ENCODE assay signal across 8 cellular contexts in the genomic region with DNA sequence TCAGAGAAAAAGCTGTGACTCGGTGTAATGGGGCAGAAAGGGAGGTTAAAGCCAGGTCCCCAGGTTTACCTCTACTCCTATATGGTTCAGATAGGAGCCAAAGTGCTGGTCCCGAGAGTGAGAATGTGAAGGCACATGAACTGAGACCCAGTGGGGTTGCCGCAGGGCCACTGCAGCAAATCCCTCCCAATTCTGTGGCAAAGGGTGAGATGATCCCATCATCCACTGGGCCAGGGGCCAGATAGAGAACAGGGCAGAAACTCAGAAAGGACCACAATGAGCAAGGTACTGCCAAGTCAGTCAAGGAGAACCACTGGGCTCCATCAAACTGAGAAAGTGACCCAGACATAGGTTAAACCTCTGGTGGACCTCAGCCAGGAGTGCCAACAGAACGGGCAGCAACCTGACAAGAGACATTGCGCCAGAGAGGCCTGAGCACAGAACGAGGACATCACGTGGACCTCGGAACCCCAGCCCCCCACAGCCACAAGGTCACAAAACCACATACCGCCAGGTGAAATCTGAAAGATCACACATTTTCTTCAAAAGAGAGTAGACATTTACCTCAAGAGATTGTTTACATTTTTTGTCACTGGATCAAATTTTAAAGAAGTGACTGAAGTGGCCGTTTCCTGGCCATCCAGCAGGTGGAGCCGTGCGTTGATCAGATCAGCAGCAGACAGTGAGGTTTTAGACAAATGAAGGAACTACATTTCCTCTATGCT. TPM values are rescaled to one million over a fixed set of nuclear protein-coding genes. Genes with fewer than 3 reads are reported as not detected.
DNase-seq lines count a peak whose midpoint lies in the region; ATAC-seq, FAIRE-seq and TF ChIP-seq lines count a peak whose summit lies in the region.

No MANE protein-coding gene starts in this region.

- H3K4me1 ChIP-seq in mammary epithelial cell (ENCODE audit: insufficient read depth, low read length) (no peaks in the 10 kb centered on the region), keratinocyte (ENCODE audit: control insufficient read depth, extremely low read depth, insufficient read depth, low read length) (no peaks in the 10 kb centered on the region)

- no peaks in the 10 kb centered on the region for H4K20me1 ChIP-seq in mammary epithelial cell (ENCODE audit: insufficient read depth, low read length)
- H4K20me1 ChIP-seq in keratinocyte (ENCODE audit: control insufficient read depth, extremely low read depth, insufficient read depth, low read length), result no peaks in the 10 kb centered on the region

- H3K36me3 ChIP-seq in mammary epithelial cell (ENCODE audit: insufficient read depth, low read length), result no peaks in the 10 kb centered on the region
- H3K36me3 ChIP-seq in keratinocyte (ENCODE audit: control insufficient read depth in 2 of 2, extremely low read depth in 1 of 2, insufficient read depth in 2 of 2, low read length in 2 of 2), result no peaks in the 10 kb centered on the region

- DNase-seq in GM12864 (ENCODE audit: low read depth), result peak; percentile 48
- peak; percentile 49 for DNase-seq in NCI-H2171 (lab: John Stamatoyannopoulos, UW)
- peak; percentile 39 for DNase-seq in mammary epithelial cell
- no peak for DNase-seq in keratinocyte (ENCODE audit: low read depth, low spot score)
- peak; percentile 74 to 76 for DNase-seq in stimulated activated CD4-positive, alpha-beta T cell treated with anti-CD3 and anti-CD28 coated beads, Interleukin-2, amount 100 ng/mL, for 24 hours

- H3K27ac ChIP-seq in VCaP, result no peak overlapping the region
- H3K27ac ChIP-seq in mammary epithelial cell (ENCODE audit: insufficient read depth, low read depth, low read length), result no peak overlapping the region
- no peak overlapping the region for H3K27ac ChIP-seq in keratinocyte (ENCODE audit: control insufficient read depth, insufficient read depth, low read length)

- H3K27me3 ChIP-seq in mammary epithelial cell (ENCODE audit: insufficient read depth, low read length) (no peaks in the 10 kb centered on the region), keratinocyte (ENCODE audit: control insufficient read depth, extremely low read depth, insufficient read depth, low read length) (no peaks in the 10 kb centered on the region)

- dilution Hi-C loops in mammary epithelial cell (cut with HindIII; ENCODE audit: low sequenced_read_pairs), result no loop called here
- dilution Hi-C loops in keratinocyte (cut with MboI; ENCODE audit: extremely low pct_ligation_motif_present, low sequenced_read_pairs), result no loop called here

- peak; percentile 74 for FAIRE-seq in keratinocyte (lab: Jason Lieb, UNC)

- ATAC-seq in HG02798 (IDR thresholded peaks at IDR 0.05; ENCODE audit: poor library complexity, unreplicated experiment) (peak; percentile 90), GM21717 (IDR thresholded peaks at IDR 0.05; ENCODE audit: unreplicated experiment) (no peak)

- no peak overlapping the region for H3K4me3 ChIP-seq in GM12864 (ENCODE audit: low read depth, low read length)
- no peak overlapping the region for H3K4me3 ChIP-seq in mammary epithelial cell (replicated peaks in 1 of 3; ENCODE audit: insufficient read depth in 1 of 3, low read depth in 2 of 3, low read length in 3 of 3)
- H3K4me3 ChIP-seq in keratinocyte (ENCODE audit: control insufficient read depth in 2 of 3, extremely low read depth in 1 of 3, insufficient read depth in 2 of 3, low read depth in 1 of 3, low read length in 3 of 3), result no peak overlapping the region

- 25% methylated on average over 12 of the region's 12 CpGs for WGBS in mammary epithelial cell (ENCODE audit: low coverage, missing lambda C conversion rate)

- no peaks in the 10 kb centered on the region for H3K9me3 ChIP-seq in mammary epithelial cell (replicated peaks; ENCODE audit: insufficient read depth, low read length)
- H3K9me3 ChIP-seq in keratinocyte (ENCODE audit: control insufficient read depth, low read depth, low read length), result no peaks in the 10 kb centered on the region

- no peaks in the 10 kb centered on the region for H3K9me1 ChIP-seq in keratinocyte (ENCODE audit: control insufficient read depth, extremely low read depth, insufficient read depth, low read length)

- no TSS peak for BruUV-seq in mammary epithelial cell (replicated peaks; lab: Mats Ljungman, UMichigan)

- peak overlapping the region; percentile 66 for H2AFZ ChIP-seq in mammary epithelial cell (ENCODE audit: low read depth, low read length)
- peak overlapping the region; percentile 28 for H2AFZ ChIP-seq in keratinocyte (ENCODE audit: control insufficient read depth, low read length)

- H3K79me2 ChIP-seq in mammary epithelial cell (ENCODE audit: insufficient read depth, low read length), result no peaks in the 10 kb centered on the region
- H3K79me2 ChIP-seq in keratinocyte (ENCODE audit: control insufficient read depth, insufficient read depth, low read length), result no peaks in the 10 kb centered on the region

- H3K9ac ChIP-seq in mammary epithelial cell (ENCODE audit: insufficient read depth, low read length) (no peak overlapping the region), keratinocyte (ENCODE audit: control insufficient read depth, extremely low read depth, insufficient read depth, low read length) (no peak overlapping the region)

- CTCF ChIA-PET in mammary epithelial cell (lab: Charles Lee; ENCODE audit: low non-redundant PET), result no interaction called here

- intact Hi-C loops in mammary epithelial cell (cut with micrococcal nuclease), result loop anchor here (1.0 to 10.0 kb wide), 4 partner anchors 32 to 451 kb away; a partner anchor contains a TSS

- in situ Hi-C loops in mammary epithelial cell (cut with MboI; ENCODE audit: low sequenced_read_pairs in 2 of 2), result no loop called here

- H3K4me2 ChIP-seq in mammary epithelial cell (ENCODE audit: insufficient read depth, low read depth, low read length), result no peak overlapping the region
- H3K4me2 ChIP-seq in keratinocyte (ENCODE audit: control insufficient read depth, extremely low read depth, insufficient read depth, low read depth, low read length), result no peak overlapping the region

- TF ChIP-seq CTCF in GM12864 (IDR thresholded peaks at IDR 0.05; ENCODE audit: low read depth, low read length, missing control alignments) (peak; percentile 82), VCaP (conservative IDR thresholded peaks at IDR 0.05) (peak; percentile 96), mammary epithelial cell (conservative IDR thresholded peaks at IDR 0.05 in 1 of 2, IDR thresholded peaks at IDR 0.05 in 1 of 2; ENCODE audit: extremely low read depth in 1 of 2, insufficient read depth in 1 of 2, low read depth in 1 of 2, low read length in 2 of 2) (peak; percentile 84 to 96), keratinocyte (optimal IDR thresholded peaks at IDR 0.05 in 1 of 3, IDR thresholded peaks at IDR 0.05 in 1 of 3, conservative IDR thresholded peaks at IDR 0.05 in 1 of 3; ENCODE audit: extremely low read depth in 1 of 3, insufficient read depth in 2 of 3, low read length in 3 of 3) (peak; percentile 78 to 85 (median 84))

RNA-seq across cellular contexts. Expression of a gene that starts 20.5 kb away (rescaled TPM):
- 10 to 100 TPM; 20.5 to 25.6 TPM for total RNA-seq in mammary epithelial cell
- polyA plus RNA-seq in mammary epithelial cell (4.2 TPM), keratinocyte (6.3 to 7.6 TPM (median 7.3 TPM) in 3 replicates)
- polyA minus RNA-seq in mammary epithelial cell (98.6 TPM), keratinocyte (8.8 to 48.7 TPM (median 25.2 TPM) in 3 replicates)
- polyA plus RNA-seq in keratinocyte (2011; ENCODE audit: low read depth), result 17.7 TPM
- 2.1 and 3.5 TPM in 2 replicates for polyA plus RNA-seq in keratinocyte (2011; cell fraction: cytosol; rRNA removed)
- polyA plus RNA-seq in keratinocyte (2011; cell fraction: nucleus; rRNA removed), result 12.7 and 15.0 TPM in 2 replicates
- polyA plus RNA-seq in keratinocyte (2012; ENCODE audit: low replicate concordance), result 2.8 and 7.5 TPM in 2 replicates
- polyA minus RNA-seq in keratinocyte (2011; cell fraction: cytosol; rRNA and poly(A)+ RNA removed), result 6.1 TPM
- 43.1 and 89.3 TPM in 2 replicates for polyA minus RNA-seq in keratinocyte (2011; cell fraction: nucleus; rRNA and poly(A)+ RNA removed)
